ENCODE assay signal across 12 cellular contexts in genomic region chr4:123976285-123976684, GRCh38.
DNase-seq lines count a peak whose midpoint lies in the region; ATAC-seq and TF ChIP-seq lines count a peak whose summit lies in the region.
"Had no signal": no experiment of that assay in that cellular context is flagged by ENCODE, and none has a peak within 500 bp of the region (broad histone marks: within the 10 kb centered on the region; RNA-seq: fewer than 3 reads in every experiment).

No MANE protein-coding gene starts in this region.

- H3K9ac ChIP-seq in OCI-LY3 (ENCODE audit: low read length) = no peak overlapping the region

- no peak for ATAC-seq in naive thymus-derived CD4-positive, alpha-beta T cell

- no peak for TF ChIP-seq POLR2A in breast epithelium (IDR thresholded peaks at IDR 0.05)

- H3K4me1 Mint-ChIP-seq in MCF 10A (ENCODE audit: insufficient read depth, unreplicated experiment) = peaks cover 6% of the 10 kb centered on the region
- no peaks in the 10 kb centered on the region for H3K4me1 Mint-ChIP-seq in naive thymus-derived CD4-positive, alpha-beta T cell

- DNase-seq in breast epithelium (ENCODE audit: low spot score in 2 of 2) (no peak), MCF 10A (ENCODE audit: unreplicated experiment) (no peak), iPS-NIHi11 (ENCODE audit: low spot score) (peak; percentile 44), medulla oblongata (ENCODE audit: extremely low spot score) (no peak), DMS79 treated with DMSO at 0.1 percent for 48 hours (lab: John Stamatoyannopoulos, UW) (no peak)
- no peak for DNase-seq in naive thymus-derived CD4-positive, alpha-beta T cell
- DNase-seq in stimulated activated CD8-positive, alpha-beta memory T cell treated with anti-CD3 and anti-CD28 coated beads, Interleukin-4, amount 100 ng/mL, for 48 hours = no peak
- DNase-seq: ACHN; effector CD4-positive, alpha-beta T cell; left cardiac atrium; T1000 had no signal

- H2AFZ ChIP-seq in OCI-LY3 (ENCODE audit: low read depth, low read length) = peak overlapping the region; percentile 28; the same call in 1 of the 2 replicates

- H3K9me3 Mint-ChIP-seq in MCF 10A (ENCODE audit: unreplicated experiment) = no peaks in the 10 kb centered on the region
- H3K9me3 Mint-ChIP-seq in naive thymus-derived CD4-positive, alpha-beta T cell = peaks cover 0 to 14% (median 5%) of the 10 kb centered on the region in 11 donors

- no peak overlapping the region for H3K4me3 Mint-ChIP-seq in MCF 10A (ENCODE audit: unreplicated experiment)
- H3K4me3 Mint-ChIP-seq in naive thymus-derived CD4-positive, alpha-beta T cell = no peak overlapping the region

- H3K27me3 ChIP-seq in breast epithelium (no peaks in the 10 kb centered on the region), OCI-LY3 (ENCODE audit: low read depth, low read length) (no peaks in the 10 kb centered on the region)
- no peaks in the 10 kb centered on the region for H3K27me3 ChIP-seq in naive thymus-derived CD4-positive, alpha-beta T cell (ENCODE audit: control insufficient read depth in 2 of 2, insufficient read depth in 2 of 2, low read length in 2 of 2)

- no peak overlapping the region for H3K27ac Mint-ChIP-seq in MCF 10A (ENCODE audit: low read depth, unreplicated experiment)
- no peak overlapping the region for H3K27ac Mint-ChIP-seq in naive thymus-derived CD4-positive, alpha-beta T cell

- no peaks in the 10 kb centered on the region for H3K4me1 ChIP-seq in breast epithelium
- peaks cover 12% of the 10 kb centered on the region for H3K4me1 ChIP-seq in OCI-LY3 (ENCODE audit: low read length)
- no peaks in the 10 kb centered on the region for H3K4me1 ChIP-seq in naive thymus-derived CD4-positive, alpha-beta T cell (ENCODE audit: control insufficient read depth in 2 of 2, insufficient read depth in 2 of 2, low read length in 2 of 2)

- POLR2A ChIA-PET in MCF 10A (lab: Yijun Ruan, JAX) = interaction anchor here (1.6 kb wide), 1 partner anchor 10 kb away, joined by 6 read pairs; no protein-coding TSS in a partner anchor
- POLR2A ChIA-PET in naive thymus-derived CD4-positive, alpha-beta T cell (lab: Charles Lee) = no interaction called here

- no peaks in the 10 kb centered on the region for H4K20me1 ChIP-seq in OCI-LY3 (ENCODE audit: insufficient read depth, low read length)

- H3K9me3 ChIP-seq in breast epithelium = no peaks in the 10 kb centered on the region
- 0 out of 2 replicates have a peak, but pooled peaks cover 6% of the 10 kb centered on the region for H3K9me3 ChIP-seq in OCI-LY3 (ENCODE audit: insufficient read depth, low read length)
- no peaks in the 10 kb centered on the region for H3K9me3 ChIP-seq in naive thymus-derived CD4-positive, alpha-beta T cell (ENCODE audit: control insufficient read depth in 2 of 3, low read length in 3 of 3)

- no peaks in the 10 kb centered on the region for H3K36me3 Mint-ChIP-seq in MCF 10A (ENCODE audit: insufficient read depth, unreplicated experiment)
- H3K36me3 Mint-ChIP-seq in naive thymus-derived CD4-positive, alpha-beta T cell = no peaks in the 10 kb centered on the region

- TF ChIP-seq CTCF in breast epithelium (IDR thresholded peaks at IDR 0.05) (no peak), MCF 10A (IDR thresholded peaks at IDR 0.05; ENCODE audit: unreplicated experiment) (no peak), OCI-LY3 (IDR thresholded peaks at IDR 0.05; ENCODE audit: low read depth, low read length) (no peak)

- H3K27ac ChIP-seq in breast epithelium (peak overlapping the region; percentile 25 to 49), OCI-LY3 (ENCODE audit: low read length) (no peak overlapping the region)
- no peak overlapping the region for H3K27ac ChIP-seq in naive thymus-derived CD4-positive, alpha-beta T cell (ENCODE audit: low read depth, low read length)

- H3K4me2 ChIP-seq in OCI-LY3 (ENCODE audit: low read length) = peak overlapping the region; percentile 33

- CTCF ChIA-PET in MCF 10A (lab: Yijun Ruan, JAX) = interaction anchor here (0.5 to 0.7 kb wide), 3 partner anchors 12 to 147 kb away, joined by 3 read pairs; no protein-coding TSS in a partner anchor
- CTCF ChIA-PET in naive thymus-derived CD4-positive, alpha-beta T cell (lab: Charles Lee) = no interaction called here

- BruUV-seq in MCF 10A (replicated peaks; lab: Mats Ljungman, UMichigan) = no TSS peak

- no peaks in the 10 kb centered on the region for H3K79me2 ChIP-seq in OCI-LY3 (ENCODE audit: low read length)

- H3K27me3 Mint-ChIP-seq in MCF 10A (ENCODE audit: insufficient read depth, unreplicated experiment) = no peaks in the 10 kb centered on the region
- H3K27me3 Mint-ChIP-seq in naive thymus-derived CD4-positive, alpha-beta T cell = peaks cover 0 to 3% (median 0%) of the 10 kb centered on the region in 5 donors

- H3K4me3 ChIP-seq in breast epithelium = no peak overlapping the region
- H3K4me3 ChIP-seq in OCI-LY3 (ENCODE audit: low read length) = no peak overlapping the region
- H3K4me3 ChIP-seq in naive thymus-derived CD4-positive, alpha-beta T cell (ENCODE audit: low read length) = no peak overlapping the region

- intact Hi-C loops in breast epithelium (cut with DNase I; ENCODE audit: low total_unique reads) = no loop called here
- intact Hi-C loops in MCF 10A (cut with micrococcal nuclease) = no loop called here
- intact Hi-C loops in naive thymus-derived CD4-positive, alpha-beta T cell (cut with micrococcal nuclease) = no loop called here

- H3K36me3 ChIP-seq in breast epithelium (no peaks in the 10 kb centered on the region), OCI-LY3 (replicated peaks; ENCODE audit: low read depth, low read length) (no peaks in the 10 kb centered on the region)
- H3K36me3 ChIP-seq in naive thymus-derived CD4-positive, alpha-beta T cell (ENCODE audit: control insufficient read depth in 2 of 3, insufficient read depth in 3 of 3, low read length in 3 of 3) = no peaks in the 10 kb centered on the region

Comparison
In these comparisons a context has a peak if more than half of its experiments do, and no peak if none do; other contexts are left out.
1. H3K27ac ChIP-seq: peak in breast epithelium (2 of 2); none in OCI-LY3 (single experiment) and naive thymus-derived CD4-positive, alpha-beta T cell (single experiment).